ENCODE assay signal across 21 cellular contexts in the genomic region with DNA sequence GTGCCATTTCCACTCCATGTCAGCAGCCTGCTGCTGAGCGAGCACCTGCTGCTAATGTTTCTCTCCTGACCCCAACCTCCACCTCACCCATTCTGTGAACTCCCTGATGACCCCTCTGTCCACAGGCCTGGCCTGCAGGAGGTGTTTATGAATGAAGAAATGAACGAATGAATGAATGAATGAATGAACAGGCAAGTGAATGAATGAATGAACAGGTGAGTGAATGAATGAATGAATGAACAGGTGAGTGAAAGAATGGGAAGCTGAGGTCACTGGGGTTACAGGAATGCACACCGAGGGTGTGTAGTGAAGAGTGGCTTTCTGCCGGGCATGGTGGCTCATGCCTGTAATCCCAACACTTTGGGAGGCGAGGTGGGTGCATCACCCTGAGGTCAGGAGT.
"Had no signal": no experiment of that assay in that cellular context is flagged by ENCODE, and none has a peak within 500 bp of the region (broad histone marks: within the 10 kb centered on the region; RNA-seq: fewer than 3 reads in every experiment).

No MANE protein-coding gene starts in this region.

- FAIRE-seq: HTR-8/SVneo had no signal

- H3K36me3 ChIP-seq: MG63, SJSA1 had no signal

- H3K4me3 ChIP-seq: MG63, SJSA1, SK-N-MC had no signal

- ATAC-seq: Panc1, PC-3 had no signal

- H3K27ac ChIP-seq: HL-60, RWPE1, SJSA1, SK-N-MC had no signal

- DNase-seq: KBM-7, MG63, NCI-H1092, NCI-H1105 treated with DMSO at 0.1 percent for 48 hours, NCI-H1436, NCI-H187, NCI-H2029, NCI-H2081 treated with DMSO at 0.1 percent for 48 hours, NCI-H226, NCI-H446, NCI-H510A, NCI-H524 treated with DMSO at 0.1 percent for 48 hours, NCI-H774, PC-3, SIG-M5 had no signal

- H3K9me3 ChIP-seq: MG63 had no signal

- H3K4me1 ChIP-seq: SJSA1 had no signal
